Comparison of ENCODE assay signal across 9 cellular contexts in genomic region chr13:24502567-24503375, GRCh38. TPM values are rescaled to one million over a fixed set of nuclear protein-coding genes. Genes with fewer than 3 reads are reported as not detected.
DNase-seq lines count a peak whose midpoint lies in the region; ATAC-seq, FAIRE-seq and TF ChIP-seq lines count a peak whose summit lies in the region.
"Had no signal": no experiment of that assay in that cellular context is flagged by ENCODE, and none has a peak within 500 bp of the region (broad histone marks: within the 10 kb centered on the region; RNA-seq: fewer than 3 reads in every experiment).

No MANE protein-coding gene starts in this region.

- H3K4me1 ChIP-seq in A673 (ENCODE audit: insufficient read depth, low read length, poor library complexity, severe bottlenecking) (peaks cover 5% of the 10 kb centered on the region), duodenal mucosa (ENCODE audit: control insufficient read depth in 1 of 2, insufficient read depth in 2 of 2, low read length in 2 of 2) (peaks cover 6 to 13% of the 10 kb centered on the region in 2 donors), kidney (ENCODE audit: control insufficient read depth in 1 of 2, insufficient read depth in 1 of 2, low read depth in 1 of 2, low read length in 2 of 2) (no peaks in the 10 kb centered on the region)

- TF ChIP-seq CTCF in A673 (conservative IDR thresholded peaks at IDR 0.05; ENCODE audit: low read depth, low read length) (no peak), kidney (IDR thresholded peaks at IDR 0.05; ENCODE audit: borderline replicate concordance, extremely low read depth, insufficient read depth) (no peak)

- H3K4me3 ChIP-seq in A673 (ENCODE audit: low read depth, low read length, poor library complexity, severe bottlenecking) (no peak overlapping the region), duodenal mucosa (ENCODE audit: low read depth in 1 of 2, low read length in 2 of 2) (peak overlapping the region in 1 of 2 donors; percentile 12), kidney (ENCODE audit: low read length in 2 of 2) (no peak overlapping the region)

- intact Hi-C loops in A673 (cut with micrococcal nuclease; ENCODE audit: unreplicated experiment): no loop called here
- intact Hi-C loops in kidney (cut with DNase I): no loop called here

- CTCF ChIA-PET in A673 (lab: Charles Lee): no interaction called here

- ATAC-seq in memory B cell (ENCODE audit: low read depth): no peak
- no peak for ATAC-seq in stimulated activated memory B cell treated with anti-CD40 and anti-IgM and Interleukin-4, amounts not matched to agents 10 μg/mL and 1 μg/mL and 100 μg/mL, for 72 hours

- no peak for DNase-seq in A673 (ENCODE audit: low spot score)
- DNase-seq in M059J (ENCODE audit: low read depth): peak; percentile 89
- no peak for DNase-seq in memory B cell (ENCODE audit: low spot score in 2 of 2)
- DNase-seq in NOMO-1 treated with dmso at 0.1 percent for 144 hours (lab: John Stamatoyannopoulos, UW; ENCODE audit: unreplicated experiment): no peak
- DNase-seq in kidney: no peak
- no peak for DNase-seq in NCI-H526 treated with DMSO at 0.1 percent for 48 hours (lab: John Stamatoyannopoulos, UW)

- no peak overlapping the region for H3K4me3 Mint-ChIP-seq in memory B cell
- no peak overlapping the region for H3K4me3 Mint-ChIP-seq in stimulated activated memory B cell treated with anti-CD40 and anti-IgM and Interleukin-4, amounts not matched to agents 10 μg/mL and 1 μg/mL and 100 μg/mL, for 72 hours

- H3K9ac ChIP-seq in duodenal mucosa (ENCODE audit: low read depth in 1 of 2, low read length in 2 of 2) (no peak overlapping the region), kidney (ENCODE audit: low read length in 2 of 2) (no peak overlapping the region)

- H3K9me3 Mint-ChIP-seq in memory B cell: no peaks in the 10 kb centered on the region
- H3K9me3 Mint-ChIP-seq in stimulated activated memory B cell treated with anti-CD40 and anti-IgM and Interleukin-4, amounts not matched to agents 10 μg/mL and 1 μg/mL and 100 μg/mL, for 72 hours: no peaks in the 10 kb centered on the region

- peaks cover 12% of the 10 kb centered on the region for H3K4me1 Mint-ChIP-seq in memory B cell
- H3K4me1 Mint-ChIP-seq in stimulated activated memory B cell treated with anti-CD40 and anti-IgM and Interleukin-4, amounts not matched to agents 10 μg/mL and 1 μg/mL and 100 μg/mL, for 72 hours: peaks cover 12% of the 10 kb centered on the region

- H3K27me3 ChIP-seq in A673 (replicated peaks; ENCODE audit: insufficient read depth, low read depth, low read length, poor library complexity): no peaks in the 10 kb centered on the region
- no peaks in the 10 kb centered on the region for H3K27me3 ChIP-seq in duodenal mucosa (ENCODE audit: control insufficient read depth in 1 of 2, insufficient read depth in 2 of 2, low read length in 2 of 2)

- H3K27ac Mint-ChIP-seq in memory B cell: peak overlapping the region; percentile 60
- H3K27ac Mint-ChIP-seq in stimulated activated memory B cell treated with anti-CD40 and anti-IgM and Interleukin-4, amounts not matched to agents 10 μg/mL and 1 μg/mL and 100 μg/mL, for 72 hours: no peak overlapping the region

- no peaks in the 10 kb centered on the region for H3K27me3 Mint-ChIP-seq in memory B cell
- H3K27me3 Mint-ChIP-seq in stimulated activated memory B cell treated with anti-CD40 and anti-IgM and Interleukin-4, amounts not matched to agents 10 μg/mL and 1 μg/mL and 100 μg/mL, for 72 hours: no peaks in the 10 kb centered on the region

- H3K9me3 ChIP-seq in A673 (ENCODE audit: low read depth, low read length, poor library complexity, severe bottlenecking): no peaks in the 10 kb centered on the region
- no peaks in the 10 kb centered on the region for H3K9me3 ChIP-seq in duodenal mucosa (ENCODE audit: control insufficient read depth in 1 of 2, low read length in 2 of 2)
- H3K9me3 ChIP-seq in kidney (ENCODE audit: control insufficient read depth in 1 of 2, low read length in 2 of 2): no peaks in the 10 kb centered on the region

- peaks cover 24% of the 10 kb centered on the region for H3K36me3 Mint-ChIP-seq in memory B cell
- peaks cover 48% of the 10 kb centered on the region for H3K36me3 Mint-ChIP-seq in stimulated activated memory B cell treated with anti-CD40 and anti-IgM and Interleukin-4, amounts not matched to agents 10 μg/mL and 1 μg/mL and 100 μg/mL, for 72 hours

- BruUV-seq in A673 (replicated peaks; lab: Mats Ljungman, UMichigan): TSS peak; percentile 15

- no peak for FAIRE-seq in kidney (lab: Jason Lieb, UNC)
- FAIRE-seq: D721Med had no signal

- H3K27ac ChIP-seq in A673 (ENCODE audit: low read depth, low read length, poor library complexity, severe bottlenecking) (no peak overlapping the region), duodenal mucosa (ENCODE audit: low read depth, low read length) (peak overlapping the region; percentile 43), kidney (ENCODE audit: low read depth in 2 of 2, low read length in 2 of 2) (no peak overlapping the region)

- POLR2A ChIA-PET in A673 (lab: Charles Lee; ENCODE audit: low non-redundant PET): no interaction called here

- peaks cover 13% of the 10 kb centered on the region for H3K36me3 ChIP-seq in A673 (ENCODE audit: insufficient read depth, low read length, poor library complexity, severe bottlenecking)
- H3K36me3 ChIP-seq in duodenal mucosa (ENCODE audit: control insufficient read depth in 1 of 2, insufficient read depth in 2 of 2, low read length in 2 of 2): peaks cover 6 to 41% of the 10 kb centered on the region in 2 donors
- peaks cover 3 to 6% of the 10 kb centered on the region in 2 donors for H3K36me3 ChIP-seq in kidney (ENCODE audit: control insufficient read depth in 1 of 2, insufficient read depth in 2 of 2, low read length in 2 of 2)

RNA-seq across cellular contexts. Expression of gene PARP4, which starts 9.8 kb away (rescaled TPM):
- total RNA-seq in A673 (2021) (64.5 and 66.8 TPM in 2 replicates), kidney (95.1 TPM)
- total RNA-seq in M059J (2014; rRNA removed; shearing (Covaris generic)): 46.7 and 67.6 TPM in 2 replicates
- 13.9 TPM for polyA plus RNA-seq in kidney (ENCODE audit: insufficient read depth, low read depth, low replicate concordance)
